Comparison of ENCODE assay signal across 16 cellular contexts in genomic region chr13:48879854-48880253, GRCh38.
"Had no signal": no experiment of that assay in that cellular context is flagged by ENCODE, and none has a peak within 500 bp of the region (broad histone marks: within the 10 kb centered on the region; RNA-seq: fewer than 3 reads in every experiment).

No MANE protein-coding gene starts in this region.

- H3K4me3 ChIP-seq: esophagus muscularis mucosa, heart right ventricle, neural progenitor cell, prostate gland, right atrium auricular region, SJSA1, testis, upper lobe of left lung had no signal

- H3K9me3 Mint-ChIP-seq: activated CD4-positive, alpha-beta T cell treated with anti-CD3 and anti-CD28 coated beads, Interleukin-2, amount 10 ng/mL, durations not matched to agents 7 days and 5 days; immature natural killer cell; neural progenitor cell; WTC11 had no signal

- DNase-seq: activated CD4-positive, alpha-beta T cell treated with anti-CD3 and anti-CD28 coated beads, Interleukin-2, amount 10 ng/mL, durations not matched to agents 7 days and 5 days; activated naive CD4-positive, alpha-beta T cell treated with Interleukin-2 at 50 U/mL for 16 hours; effector CD4-positive, alpha-beta T cell; heart right ventricle; immature natural killer cell; stimulated activated CD4-positive, alpha-beta T cell treated with anti-CD3 and anti-CD28 coated beads, Interleukin-2, amount 100 ng/mL, for 24 hours; testis; upper lobe of left lung had no signal

- H3K4me3 Mint-ChIP-seq: activated CD4-positive, alpha-beta T cell treated with anti-CD3 and anti-CD28 coated beads, Interleukin-2, amount 10 ng/mL, durations not matched to agents 7 days and 5 days; immature natural killer cell; memory B cell; neural progenitor cell; WTC11 had no signal

- H3K27ac ChIP-seq: esophagus muscularis mucosa, heart right ventricle, neural progenitor cell, prostate gland, right atrium auricular region, SJSA1, testis, upper lobe of left lung had no signal

- H3K4me1 ChIP-seq: prostate gland, SJSA1, testis, upper lobe of left lung had no signal

- H3K4me2 ChIP-seq: neural progenitor cell had no signal

- H3K27ac Mint-ChIP-seq: activated CD4-positive, alpha-beta T cell treated with anti-CD3 and anti-CD28 coated beads, Interleukin-2, amount 10 ng/mL, durations not matched to agents 7 days and 5 days; activated T-helper 2 cell treated with anti-CD3 and anti-CD28 coated beads, Interferon-gamma antibody, Interleukin-2, Interleukin-4, amounts not matched to agents 10 μg/mL and 5 μg/mL and 100 μg/mL, durations not matched to agents 14 hours and 24 hours and 36 hours; immature natural killer cell; memory B cell; neural progenitor cell; WTC11 had no signal

- H2AFZ ChIP-seq: neural progenitor cell had no signal

- ATAC-seq: heart right ventricle, WTC11 had no signal

- H3K9ac ChIP-seq: neural progenitor cell had no signal

- H3K9me3 ChIP-seq: esophagus muscularis mucosa, heart right ventricle, prostate gland, right atrium auricular region, SJSA1, testis, upper lobe of left lung had no signal

- H3K36me3 ChIP-seq: esophagus muscularis mucosa, heart right ventricle, neural progenitor cell, prostate gland, right atrium auricular region, SJSA1, upper lobe of left lung had no signal

- H3K27me3 ChIP-seq: right atrium auricular region, SJSA1, testis, upper lobe of left lung had no signal

- H3K36me3 Mint-ChIP-seq: immature natural killer cell, memory B cell, neural progenitor cell, WTC11 had no signal

- H3K4me1 Mint-ChIP-seq: immature natural killer cell, memory B cell had no signal
